In genomic region chr6:168130683-168131371, GRCh38 we compare ENCODE assay signal across 1 cellular context.
TF ChIP-seq lines count a peak whose summit lies in the region.

No MANE protein-coding gene starts in this region.

TF ChIP-seq in GM23338, 12 proteins besides CTCF, POLR2A, EP300 and RAD21 (continued from another document):
- TF ChIP-seq ZNF462 (CRISPR knock-in tag; IDR thresholded peaks at IDR 0.05) (no peak), REST (IDR thresholded peaks at IDR 0.05; ENCODE audit: unreplicated experiment) (no peak), STAT1 (IDR thresholded peaks at IDR 0.05; ENCODE audit: unreplicated experiment) (no peak), POLR2AphosphoS5 (IDR thresholded peaks at IDR 0.05; ENCODE audit: low read depth) (no peak), ETS1 (IDR thresholded peaks at IDR 0.05) (no peak), CREB1 (CRISPR knock-in tag; IDR thresholded peaks at IDR 0.05; ENCODE audit: low read depth) (no peak), JUNB (IDR thresholded peaks at IDR 0.05; ENCODE audit: unreplicated experiment) (no peak), EZH2phosphoT487 (IDR thresholded peaks at IDR 0.05; ENCODE audit: unreplicated experiment) (no peak)
TF ChIP-seq in GM23338: peak in this region for 0.
